In genomic region chr5:89229331-89230070, GRCh38 we compare ENCODE assay signal across 15 cellular contexts.
DNase-seq lines count a peak whose midpoint lies in the region; ATAC-seq and TF ChIP-seq lines count a peak whose summit lies in the region.
"Had no signal": no experiment of that assay in that cellular context is flagged by ENCODE, and none has a peak within 500 bp of the region (broad histone marks: within the 10 kb centered on the region; RNA-seq: fewer than 3 reads in every experiment).

No MANE protein-coding gene starts in this region.

- no peak overlapping the region for H3K4me3 Mint-ChIP-seq in stimulated activated naive CD8-positive, alpha-beta T cell treated with anti-CD3 and anti-CD28 coated beads, Interleukin-15, amount 100 ng/mL, for 72 hours
- no peak overlapping the region for H3K4me3 Mint-ChIP-seq in endodermal cell
- no peak overlapping the region for H3K4me3 Mint-ChIP-seq in WTC11
- H3K4me3 Mint-ChIP-seq: B cell; CD4-positive, alpha-beta memory T cell had no signal

- 93 to 95% methylated on average over 4 to 8 of the region's 8 CpGs for WGBS in endodermal cell (ENCODE audit: insufficient coverage in 1 of 2, insufficient read length in 1 of 2), 2 experiments
- 94 to 100% (median 97%) methylated on average over 4 to 8 of the region's 8 CpGs for WGBS in spleen, 5 donors

- no peak for DNase-seq in stimulated activated naive CD8-positive, alpha-beta T cell treated with anti-CD3 and anti-CD28 coated beads, Interleukin-15, amount 100 ng/mL, for 72 hours
- DNase-seq in stimulated activated naive CD8-positive, alpha-beta T cell treated with anti-CD3 and anti-CD28 coated beads, Interleukin-15, Interleukin-2, amounts not matched to agents 100 U/mL and 50 U/mL, for 24 hours, result no peak
- DNase-seq in endodermal cell (peak; percentile 30), spleen (peak; percentile 67), substantia nigra (lab: John Stamatoyannopoulos, UW) (no peak), breast epithelium (ENCODE audit: low spot score in 2 of 2) (no peak), HK-2 (ENCODE audit: unreplicated experiment) (no peak), WTC11 (ENCODE audit: low spot score) (no peak)
- DNase-seq: C1 segment of cervical spinal cord; CD4-positive, alpha-beta memory T cell; DMS79; GM23248 had no signal

- TF ChIP-seq POLR2A in spleen (IDR thresholded peaks at IDR 0.05), result no peak
- TF ChIP-seq POLR2A in breast epithelium (IDR thresholded peaks at IDR 0.05), result no peak

- no peak overlapping the region for H3K27ac Mint-ChIP-seq in stimulated activated naive CD8-positive, alpha-beta T cell treated with anti-CD3 and anti-CD28 coated beads, Interleukin-15, amount 100 ng/mL, for 72 hours
- H3K27ac Mint-ChIP-seq in endodermal cell (no peak overlapping the region), WTC11 (no peak overlapping the region)
- H3K27ac Mint-ChIP-seq: B cell; CD4-positive, alpha-beta memory T cell had no signal

- peak; percentile 15 for ATAC-seq in stimulated activated naive CD8-positive, alpha-beta T cell treated with anti-CD3 and anti-CD28 coated beads, Interleukin-15, amount 100 ng/mL, for 72 hours
- ATAC-seq in stimulated activated naive CD8-positive, alpha-beta T cell treated with anti-CD3 and anti-CD28 coated beads, Interleukin-15, Interleukin-2, amounts not matched to agents 100 U/mL and 50 U/mL, for 24 hours, result no peak
- ATAC-seq in WTC11, result no peak
- ATAC-seq: HCT116 had no signal

- TF ChIP-seq CTCF in endodermal cell (conservative IDR thresholded peaks at IDR 0.05), result no peak
- no peak for TF ChIP-seq CTCF in spleen (IDR thresholded peaks at IDR 0.05 in 8 of 11, conservative IDR thresholded peaks at IDR 0.05 in 3 of 11)
- TF ChIP-seq CTCF in breast epithelium (IDR thresholded peaks at IDR 0.05), result no peak
- no peak for TF ChIP-seq CTCF in WTC11 (IDR thresholded peaks at IDR 0.05)

- no peak overlapping the region for H3K9ac ChIP-seq in endodermal cell (ENCODE audit: extremely low read depth, low read length, poor library complexity, severe bottlenecking)
- H3K9ac ChIP-seq: GM23248 had no signal

- CTCF ChIA-PET in WTC11 (lab: Charles Lee), result no interaction called here

- H3K4me3 ChIP-seq in endodermal cell (ENCODE audit: low read length) (no peak overlapping the region), spleen (no peak overlapping the region), breast epithelium (no peak overlapping the region)
- H3K4me3 ChIP-seq: GM23248 had no signal

- H3K9me3 Mint-ChIP-seq in stimulated activated naive CD8-positive, alpha-beta T cell treated with anti-CD3 and anti-CD28 coated beads, Interleukin-15, amount 100 ng/mL, for 72 hours, result no peaks in the 10 kb centered on the region
- H3K9me3 Mint-ChIP-seq in endodermal cell (no peaks in the 10 kb centered on the region), WTC11 (no peaks in the 10 kb centered on the region)

- no peaks in the 10 kb centered on the region for H3K9me3 ChIP-seq in endodermal cell (ENCODE audit: control insufficient read depth, low read length)
- peaks cover 0 to 13% (median 2%) of the 10 kb centered on the region in 8 donors for H3K9me3 ChIP-seq in spleen
- H3K9me3 ChIP-seq in breast epithelium, result no peaks in the 10 kb centered on the region

- POLR2A ChIA-PET in WTC11 (lab: Charles Lee), result no interaction called here

- no peak overlapping the region for H3K27ac ChIP-seq in endodermal cell (ENCODE audit: low read depth, low read length)
- H3K27ac ChIP-seq in spleen, result no peak overlapping the region
- H3K27ac ChIP-seq in substantia nigra (ENCODE audit: low read depth, low read length, poor library complexity, severe bottlenecking), result no peak overlapping the region
- H3K27ac ChIP-seq in breast epithelium, result no peak overlapping the region
- H3K27ac ChIP-seq: GM23248, HL-60 had no signal

- H3K27me3 ChIP-seq in endodermal cell (ENCODE audit: control insufficient read depth, insufficient read depth, low read length, poor library complexity, severe bottlenecking) (no peaks in the 10 kb centered on the region), spleen (replicated peaks in 1 of 7) (no peaks in the 10 kb centered on the region), breast epithelium (no peaks in the 10 kb centered on the region)

- no peaks in the 10 kb centered on the region for H3K4me1 Mint-ChIP-seq in stimulated activated naive CD8-positive, alpha-beta T cell treated with anti-CD3 and anti-CD28 coated beads, Interleukin-15, amount 100 ng/mL, for 72 hours
- H3K4me1 Mint-ChIP-seq in endodermal cell (no peaks in the 10 kb centered on the region), WTC11 (no peaks in the 10 kb centered on the region)
- H3K4me1 Mint-ChIP-seq: CD4-positive, alpha-beta memory T cell had no signal

- H3K4me1 ChIP-seq in endodermal cell (ENCODE audit: control insufficient read depth, insufficient read depth, low read length), result no peaks in the 10 kb centered on the region
- peaks cover 0 to 5% (median 0%) of the 10 kb centered on the region in 6 donors for H3K4me1 ChIP-seq in spleen
- no peaks in the 10 kb centered on the region for H3K4me1 ChIP-seq in breast epithelium

- no peaks in the 10 kb centered on the region for H3K36me3 ChIP-seq in endodermal cell (ENCODE audit: control insufficient read depth, insufficient read depth, low read length)
- H3K36me3 ChIP-seq in spleen, result no peaks in the 10 kb centered on the region
- no peaks in the 10 kb centered on the region for H3K36me3 ChIP-seq in breast epithelium

- no peaks in the 10 kb centered on the region for H3K36me3 Mint-ChIP-seq in endodermal cell (ENCODE audit: low read depth)
- no peaks in the 10 kb centered on the region for H3K36me3 Mint-ChIP-seq in WTC11
- H3K36me3 Mint-ChIP-seq: CD4-positive, alpha-beta memory T cell had no signal

- no peaks in the 10 kb centered on the region for H3K27me3 Mint-ChIP-seq in stimulated activated naive CD8-positive, alpha-beta T cell treated with anti-CD3 and anti-CD28 coated beads, Interleukin-15, amount 100 ng/mL, for 72 hours
- H3K27me3 Mint-ChIP-seq in endodermal cell (ENCODE audit: insufficient read depth) (no peaks in the 10 kb centered on the region), WTC11 (ENCODE audit: low read depth) (no peaks in the 10 kb centered on the region)
- H3K27me3 Mint-ChIP-seq: B cell; CD4-positive, alpha-beta memory T cell had no signal

- intact Hi-C loops in spleen (cut with DNase I; ENCODE audit: low total_unique reads), result no loop called here
- intact Hi-C loops in breast epithelium (cut with DNase I; ENCODE audit: low total_unique reads), result no loop called here

TF ChIP-seq in WTC11, 78 proteins besides CTCF, POLR2A, EP300 and RAD21 (continues in another document):
- TF ChIP-seq JAZF1 (CRISPR knock-in tag; IDR thresholded peaks at IDR 0.05) (no peak), E2F5 (CRISPR knock-in tag; IDR thresholded peaks at IDR 0.05) (no peak), ZBTB43 (CRISPR knock-in tag; IDR thresholded peaks at IDR 0.05) (no peak), NFE2L1 (CRISPR knock-in tag; IDR thresholded peaks at IDR 0.05) (no peak), NR2C2 (CRISPR knock-in tag; IDR thresholded peaks at IDR 0.05) (no peak), KAT7 (CRISPR knock-in tag; IDR thresholded peaks at IDR 0.05; ENCODE audit: borderline replicate concordance) (no peak), ZNF317 (CRISPR knock-in tag; IDR thresholded peaks at IDR 0.05; ENCODE audit: borderline replicate concordance, low read depth) (no peak), E2F4 (CRISPR knock-in tag; IDR thresholded peaks at IDR 0.05; ENCODE audit: borderline replicate concordance, low read depth) (no peak), RELA (CRISPR knock-in tag; IDR thresholded peaks at IDR 0.05; ENCODE audit: borderline replicate concordance) (no peak), TEAD4 (CRISPR knock-in tag; IDR thresholded peaks at IDR 0.05) (no peak), CDX4 (CRISPR knock-in tag; IDR thresholded peaks at IDR 0.05; ENCODE audit: borderline replicate concordance) (no peak)

Comparison
In these comparisons a context has a peak if more than half of its experiments do, and no peak if none do; other contexts are left out.
1. DNase-seq: peak in endodermal cell (single experiment) and spleen (single experiment); none in stimulated activated naive CD8-positive, alpha-beta T cell treated with anti-CD3 and anti-CD28 coated beads, Interleukin-15, amount 100 ng/mL, for 72 hours (0 of 2), stimulated activated naive CD8-positive, alpha-beta T cell treated with anti-CD3 and anti-CD28 coated beads, Interleukin-15, Interleukin-2, amounts not matched to agents 100 U/mL and 50 U/mL, for 24 hours (single experiment), substantia nigra (0 of 49), breast epithelium (0 of 2), HK-2 (single experiment) and WTC11 (single experiment).